ENCODE assay signal across 33 cellular contexts in genomic region chr13:92029641-92030040, GRCh38.
"Had no signal": no experiment of that assay in that cellular context is flagged by ENCODE, and none has a peak within 500 bp of the region (broad histone marks: within the 10 kb centered on the region; RNA-seq: fewer than 3 reads in every experiment).

No MANE protein-coding gene starts in this region.

- H3K4me2 ChIP-seq: KMS-11 had no signal

- H3K27ac ChIP-seq: KMS-11 had no signal

- H3K4me3 ChIP-seq: MG63 had no signal

- H3K36me3 ChIP-seq: MG63 had no signal

- H3K9ac ChIP-seq: KMS-11 had no signal

- H3K9me3 ChIP-seq: MG63 had no signal

- DNase-seq: Karpas-422, Kasumi-1, MG63, MM.1S, MV-4-11, NCI-H1048, NCI-H1092, NCI-H1092 treated with DMSO at 0.1 percent for 48 hours, NCI-H1105, NCI-H1105 treated with DMSO at 0.1 percent for 48 hours, NCI-H1417, NCI-H1417 treated with DMSO at 0.1 percent for 48 hours, NCI-H1436, NCI-H1436 treated with DMSO at 0.1 percent for 48 hours, NCI-H146, NCI-H1694, NCI-H187, NCI-H187 treated with DMSO at 0.1 percent for 48 hours, NCI-H1930, NCI-H2029, NCI-H2029 treated with DMSO at 0.1 percent for 48 hours, NCI-H2081, NCI-H2081 treated with DMSO at 0.1 percent for 48 hours, NCI-H2107, NCI-H2171, NCI-H2171 treated with DMSO at 0.1 percent for 48 hours, NCI-H2227 treated with DMSO at 0.1 percent for 48 hours, NCI-H226, NCI-H345, NCI-H446, NCI-H446 treated with DMSO at 0.1 percent for 48 hours, NCI-H510A had no signal

- H3K27me3 ChIP-seq: MG63 had no signal
